In the genomic region with DNA sequence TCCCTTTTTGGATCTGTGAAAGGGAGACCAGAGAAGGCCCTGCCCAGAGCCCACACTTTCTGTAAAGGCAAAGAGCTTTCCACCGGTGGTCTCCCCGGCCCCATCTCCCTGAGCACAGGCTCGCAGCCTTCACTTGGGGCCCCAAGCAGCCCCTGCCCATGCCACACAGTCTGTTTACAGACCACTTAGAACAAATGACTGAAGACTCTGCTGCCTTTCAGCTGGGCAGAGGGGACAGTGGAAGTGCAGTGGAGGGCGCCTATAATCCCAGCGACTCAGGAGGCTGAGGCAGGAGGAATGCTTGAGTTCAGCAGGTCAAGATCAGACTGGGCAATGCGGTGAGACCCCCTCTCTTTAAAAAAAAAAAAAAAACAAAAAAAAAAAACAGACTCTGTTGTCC, we compare ENCODE assay signal across 20 cellular contexts. TPM values are rescaled to one million over a fixed set of nuclear protein-coding genes. Genes with fewer than 3 reads are reported as not detected.
DNase-seq lines count a peak whose midpoint lies in the region; ATAC-seq, FAIRE-seq and TF ChIP-seq lines count a peak whose summit lies in the region.
"Had no signal": no experiment of that assay in that cellular context is flagged by ENCODE, and none has a peak within 500 bp of the region (broad histone marks: within the 10 kb centered on the region; RNA-seq: fewer than 3 reads in every experiment).

No MANE protein-coding gene starts in this region.

- ATAC-seq in HepG2 (no peak), right lobe of liver (no peak), GM21515 (IDR thresholded peaks at IDR 0.05; ENCODE audit: unreplicated experiment) (no peak)
- ATAC-seq in stimulated activated memory B cell treated with anti-CD40 and anti-IgM and Interleukin-4, amounts not matched to agents 10 μg/mL and 1 μg/mL and 100 μg/mL, for 72 hours: no peak

- H3K18ac ChIP-seq in neuronal stem cell (ENCODE audit: low read length): peak overlapping the region; percentile 69

- H3K9ac ChIP-seq in HepG2 (ENCODE audit: insufficient read depth, low read depth, low read length) (no peak overlapping the region), neuronal stem cell (ENCODE audit: low read depth, low read length, poor library complexity) (no peak overlapping the region)
- H3K9ac ChIP-seq: BLaER1 treated with 17β-estradiol and CSF1 and Interleukin-3, amounts not matched to agents 10 nM and 100 nM; GM23248 had no signal

- no peak for TF ChIP-seq RAD21 in HepG2 (CRISPR knock-in tag; IDR thresholded peaks at IDR 0.05)

- H3K14ac ChIP-seq in neuronal stem cell (ENCODE audit: low read length): no peak overlapping the region

- in situ Hi-C loops in HepG2 (cut with HindIII; ENCODE audit: extremely low pct_ligation_motif_present, low pct_unique_long_range_greater_than_20kb): loop anchor here (25.0 kb wide), 1 partner anchor 937 kb away; no protein-coding TSS in a partner anchor

- H3K27ac ChIP-seq in HepG2 (ENCODE audit: extremely low read length, insufficient read depth, low read length) (no peak overlapping the region), right lobe of liver (no peak overlapping the region), neuronal stem cell (replicated peaks; ENCODE audit: low read length) (no peak overlapping the region)
- H3K27ac ChIP-seq: BLaER1 treated with 17β-estradiol and CSF1 and Interleukin-3, amounts not matched to agents 10 nM and 100 nM; GM23248 had no signal

- H3K9me3 Mint-ChIP-seq in stimulated activated memory B cell treated with anti-CD40 and anti-IgM and Interleukin-4, amounts not matched to agents 10 μg/mL and 1 μg/mL and 100 μg/mL, for 72 hours: no peaks in the 10 kb centered on the region
- H3K9me3 Mint-ChIP-seq: CD4-positive, CD25-positive, alpha-beta regulatory T cell; CD8-positive, alpha-beta memory T cell had no signal

- FAIRE-seq in HepG2 (lab: Jason Lieb, UNC): no peak
- FAIRE-seq: GM12878, GM19239 had no signal

- peaks cover 27% of the 10 kb centered on the region for H3K4me1 Mint-ChIP-seq in stimulated activated memory B cell treated with anti-CD40 and anti-IgM and Interleukin-4, amounts not matched to agents 10 μg/mL and 1 μg/mL and 100 μg/mL, for 72 hours
- H3K4me1 Mint-ChIP-seq: CD8-positive, alpha-beta memory T cell had no signal

- no TSS peak for BruUV-seq in HepG2 (replicated peaks; lab: Mats Ljungman, UMichigan)

- H3K79me2 ChIP-seq in HepG2 (ENCODE audit: insufficient read depth, low read length): no peaks in the 10 kb centered on the region

- H3K36me3 ChIP-seq in HepG2 (replicated peaks in 1 of 2; ENCODE audit: control insufficient read depth in 1 of 2, insufficient read depth in 2 of 2, low read length in 2 of 2): no peaks in the 10 kb centered on the region
- H3K36me3 ChIP-seq in right lobe of liver: no peaks in the 10 kb centered on the region
- no peaks in the 10 kb centered on the region for H3K36me3 ChIP-seq in neuronal stem cell (replicated peaks in 1 of 2; ENCODE audit: control insufficient read depth in 2 of 2, insufficient read depth in 2 of 2, low read length in 2 of 2)
- H3K36me3 ChIP-seq: BLaER1 treated with 17β-estradiol and CSF1 and Interleukin-3, amounts not matched to agents 10 nM and 100 nM; HAP-1 had no signal

- H2BK12ac ChIP-seq in neuronal stem cell (ENCODE audit: low read length): peak overlapping the region; percentile 48

- H4K8ac ChIP-seq in neuronal stem cell (ENCODE audit: low read depth, low read length): no peak overlapping the region

- H3K4me2 ChIP-seq in HepG2 (ENCODE audit: low read depth, low read length): no peak overlapping the region
- H3K4me2 ChIP-seq in neuronal stem cell (ENCODE audit: insufficient read depth, low read length, poor library complexity, severe bottlenecking): no peak overlapping the region
- H3K4me2 ChIP-seq: BLaER1 treated with 17β-estradiol and CSF1 and Interleukin-3, amounts not matched to agents 10 nM and 100 nM had no signal

- DNase-seq in HepG2 (ENCODE audit: low spot score) (no peak), right lobe of liver (no peak), islet precursor cell (peak; percentile 42), neuronal stem cell (ENCODE audit: low spot score) (no peak), cerebellar cortex (ENCODE audit: low spot score) (no peak)
- DNase-seq: CD4-positive, CD25-positive, alpha-beta regulatory T cell; COR-L47; DMS 273 treated with DMSO at 0.1 percent for 48 hours; DMS53; DND-41; EL; GM23248 had no signal

- no peak overlapping the region for H3K4ac ChIP-seq in neuronal stem cell (ENCODE audit: low read length)

- peak overlapping the region; percentile 59 for H2BK15ac ChIP-seq in neuronal stem cell (ENCODE audit: low read length)

- peak overlapping the region; percentile 21 for H3K27ac Mint-ChIP-seq in stimulated activated memory B cell treated with anti-CD40 and anti-IgM and Interleukin-4, amounts not matched to agents 10 μg/mL and 1 μg/mL and 100 μg/mL, for 72 hours

- no peak overlapping the region for H2BK120ac ChIP-seq in neuronal stem cell (ENCODE audit: low read depth, low read length)

- POLR2A ChIA-PET in HepG2 (lab: Yijun Ruan, JAX): interaction anchor here (0.7 to 1.0 kb wide), 2 partner anchors 10 to 126 kb away, joined by 3 to 6 read pairs; no protein-coding TSS in a partner anchor

- H3K23ac ChIP-seq in neuronal stem cell (ENCODE audit: low read depth, low read length, poor library complexity): no peak overlapping the region

- H3K4me3 ChIP-seq in HepG2 (replicated peaks in 1 of 3; ENCODE audit: insufficient read depth in 1 of 3, low read depth in 2 of 3, low read length in 3 of 3): no peak overlapping the region
- H3K4me3 ChIP-seq in right lobe of liver: no peak overlapping the region
- no peak overlapping the region for H3K4me3 ChIP-seq in neuronal stem cell (ENCODE audit: low read length in 2 of 2)
- H3K4me3 ChIP-seq: BLaER1 treated with 17β-estradiol and CSF1 and Interleukin-3, amounts not matched to agents 10 nM and 100 nM; GM12878; GM23248; HAP-1 had no signal

- no peak overlapping the region for H3K4me3 Mint-ChIP-seq in stimulated activated memory B cell treated with anti-CD40 and anti-IgM and Interleukin-4, amounts not matched to agents 10 μg/mL and 1 μg/mL and 100 μg/mL, for 72 hours
- H3K4me3 Mint-ChIP-seq: B cell; CD4-positive, CD25-positive, alpha-beta regulatory T cell; CD8-positive, alpha-beta memory T cell had no signal

- H4K91ac ChIP-seq in neuronal stem cell (ENCODE audit: low read depth, low read length, poor library complexity): no peak overlapping the region

- 45% methylated on average over 6 of the region's 6 CpGs for whole genome bisulfite sequencing in HepG2 (ENCODE audit: low lambda C conversion rate)
- 95% methylated on average over 6 of the region's 6 CpGs for WGBS in right lobe of liver (ENCODE audit: insufficient coverage, low coverage, low lambda C conversion rate, missing lambda C conversion rate)
- WGBS in neuronal stem cell (ENCODE audit: extremely low coverage in 2 of 2, insufficient read length in 2 of 2, insufficient replicate concordance in 1 of 2), 2 donors: no CpG with 5 or more reads among the region's 6 CpGs

- peaks cover 28% of the 10 kb centered on the region for H3K4me1 ChIP-seq in HepG2 (ENCODE audit: insufficient read depth, low read length)
- peaks cover 0 to 6% (median 0%) of the 10 kb centered on the region in 4 donors for H3K4me1 ChIP-seq in right lobe of liver
- H3K4me1 ChIP-seq in neuronal stem cell (ENCODE audit: control insufficient read depth in 2 of 2, insufficient read depth in 1 of 2, low read depth in 1 of 2, low read length in 2 of 2): peaks cover 22 to 28% of the 10 kb centered on the region in 2 donors

- H2AFZ ChIP-seq in HepG2 (ENCODE audit: low read length) (no peak overlapping the region), neuronal stem cell (ENCODE audit: low read length) (no peak overlapping the region)
- H2AFZ ChIP-seq: GM23248 had no signal

- intact Hi-C loops in HepG2 (cut with micrococcal nuclease; ENCODE audit: unreplicated experiment) (no loop called here), right lobe of liver (cut with DNase I) (loop anchor here in 1 of 2 donors (10.0 kb wide), 1 partner anchor 240 kb away; no protein-coding TSS in a partner anchor)

- TF ChIP-seq CTCF in HepG2 (CRISPR knock-in tag; IDR thresholded peaks at IDR 0.05) (no peak), right lobe of liver (IDR thresholded peaks at IDR 0.05) (no peak)

- CTCF ChIA-PET in HepG2 (lab: Yijun Ruan, JAX; ENCODE audit: low intra/inter-chr PET ratio, low total read pairs): no interaction called here

- peaks cover 4% of the 10 kb centered on the region; the same call in 1 of the 2 replicates for H4K20me1 ChIP-seq in HepG2 (ENCODE audit: insufficient read depth, low read length)
- H4K20me1 ChIP-seq: BLaER1 treated with 17β-estradiol and CSF1 and Interleukin-3, amounts not matched to agents 10 nM and 100 nM had no signal

- peak overlapping the region; percentile 44 for H2BK5ac ChIP-seq in neuronal stem cell (ENCODE audit: low read length)

- H3K9me3 ChIP-seq in HepG2 (ENCODE audit: low read length) (no peaks in the 10 kb centered on the region), right lobe of liver (no peaks in the 10 kb centered on the region), neuronal stem cell (replicated peaks in 1 of 2; ENCODE audit: control insufficient read depth in 2 of 2, insufficient read depth in 1 of 2, low read depth in 1 of 2, low read length in 2 of 2) (no peaks in the 10 kb centered on the region)
- H3K9me3 ChIP-seq: BLaER1 treated with 17β-estradiol and CSF1 and Interleukin-3, amounts not matched to agents 10 nM and 100 nM; HAP-1 had no signal

- no peaks in the 10 kb centered on the region for H3K36me3 Mint-ChIP-seq in stimulated activated memory B cell treated with anti-CD40 and anti-IgM and Interleukin-4, amounts not matched to agents 10 μg/mL and 1 μg/mL and 100 μg/mL, for 72 hours
- H3K36me3 Mint-ChIP-seq: CD4-positive, CD25-positive, alpha-beta regulatory T cell had no signal

- H3K79me1 ChIP-seq in neuronal stem cell (ENCODE audit: low read depth, low read length): peaks cover 2% of the 10 kb centered on the region

- no peak for TF ChIP-seq EP300 in HepG2 (IDR thresholded peaks at IDR 0.05; ENCODE audit: low read depth in 2 of 2, low read length in 2 of 2)
- TF ChIP-seq EP300 in HepG2 (CRISPR knock-in tag; IDR thresholded peaks at IDR 0.05; ENCODE audit: borderline replicate concordance): no peak

- no peaks in the 10 kb centered on the region for H3K27me3 Mint-ChIP-seq in stimulated activated memory B cell treated with anti-CD40 and anti-IgM and Interleukin-4, amounts not matched to agents 10 μg/mL and 1 μg/mL and 100 μg/mL, for 72 hours
- H3K27me3 Mint-ChIP-seq: B cell; CD4-positive, CD25-positive, alpha-beta regulatory T cell; CD8-positive, alpha-beta memory T cell had no signal

- peaks cover 1 to 5% of the 10 kb centered on the region in 2 experiments; a peak in 2 of 5 replicates for H3K27me3 ChIP-seq in HepG2 (ENCODE audit: control insufficient read depth in 1 of 2, insufficient read depth in 2 of 2, low read length in 2 of 2)
- H3K27me3 ChIP-seq in right lobe of liver: no peaks in the 10 kb centered on the region
- no peaks in the 10 kb centered on the region for H3K27me3 ChIP-seq in neuronal stem cell (ENCODE audit: control insufficient read depth in 3 of 3, insufficient read depth in 3 of 3, low read depth in 1 of 3, low read length in 3 of 3)
- H3K27me3 ChIP-seq: BLaER1 treated with 17β-estradiol and CSF1 and Interleukin-3, amounts not matched to agents 10 nM and 100 nM had no signal

- peak overlapping the region; percentile 72 for H2AK5ac ChIP-seq in neuronal stem cell (ENCODE audit: low read depth, low read length)

- TF ChIP-seq POLR2A in HepG2 (IDR thresholded peaks at IDR 0.05; ENCODE audit: insufficient read depth in 1 of 2, low read depth in 2 of 2, low read length in 2 of 2): no peak
- TF ChIP-seq POLR2A in right lobe of liver (IDR thresholded peaks at IDR 0.05): no peak

RNA-seq across cellular contexts. Expression of gene SERTAD2, which starts 28.9 kb away (rescaled TPM):
- total RNA-seq in HepG2 (2016; rRNA removed; fragmentation: Illumina TruSeq; extraction: Trizol): 6.7 and 11.8 TPM in 2 replicates
- 1.4 and 1.5 TPM in 2 replicates for total RNA-seq in HepG2 (2016; cell fraction: cytosol; rRNA removed; fragmentation: Illumina TruSeq; extraction: Trizol; ENCODE audit: low read depth)
- total RNA-seq in HepG2 (2016; cell fraction: insoluble cytoplasmic fraction; rRNA removed; fragmentation: Illumina TruSeq; extraction: Trizol): 6.7 and 10.6 TPM in 2 replicates
- 7.8 and 8.3 TPM in 2 replicates for total RNA-seq in HepG2 (2016; cell fraction: membrane; rRNA removed; fragmentation: Illumina TruSeq; extraction: Trizol)
- total RNA-seq in HepG2 (2016; cell fraction: nucleus; rRNA removed; fragmentation: Illumina TruSeq; extraction: Trizol): 14.3 and 14.5 TPM in 2 replicates
- 22.6 and 23.5 TPM in 2 replicates for polyA plus RNA-seq in HepG2 (2011; rRNA removed)
- polyA plus RNA-seq in HepG2 (2011; cell fraction: cytosol; rRNA removed): 18.0 and 25.0 TPM in 2 replicates
- 19.6 and 25.0 TPM in 2 replicates for polyA plus RNA-seq in HepG2 (2011; cell fraction: nucleus; rRNA removed)
- 42.6 and 46.2 TPM in 2 replicates for polyA plus RNA-seq in HepG2 (2012)
- polyA plus RNA-seq in HepG2 (2016; cell fraction: cytosol; fragmentation: Illumina TruSeq; extraction: Trizol; ENCODE audit: low read depth): 1.8 and 2.6 TPM in 2 replicates
- polyA plus RNA-seq in HepG2 (2016; cell fraction: insoluble cytoplasmic fraction; fragmentation: Illumina TruSeq; extraction: Trizol; ENCODE audit: low read depth): 15.8 and 17.6 TPM in 2 replicates
- polyA plus RNA-seq in HepG2 (2016; cell fraction: membrane; fragmentation: Illumina TruSeq; extraction: Trizol; ENCODE audit: low read depth): 6.6 and 6.8 TPM in 2 replicates
- polyA plus RNA-seq in HepG2 (2016; cell fraction: nucleus; fragmentation: Illumina TruSeq; extraction: Trizol; ENCODE audit: insufficient read depth, low read depth): 25.6 and 26.8 TPM in 2 replicates
- 7.6 and 39.9 TPM in 2 replicates for polyA minus RNA-seq in HepG2 (2011; rRNA and poly(A)+ RNA removed; ENCODE audit: low replicate concordance)
- 37.8 and 40.2 TPM in 2 replicates for polyA minus RNA-seq in HepG2 (2011; cell fraction: cytosol; rRNA and poly(A)+ RNA removed)
- polyA minus RNA-seq in HepG2 (2011; cell fraction: nucleus; rRNA and poly(A)+ RNA removed): 37.5 and 39.7 TPM in 2 replicates
- total RNA-seq in right lobe of liver: 10 to 100 TPM in 2 of 6 experiments, 1 to 10 TPM in 4; 3.7 to 14.4 (median 8.4) TPM
- 20.0 TPM for polyA plus RNA-seq in neuronal stem cell (2013, experiment 1 of 2)
- polyA plus RNA-seq in neuronal stem cell (2013, experiment 2 of 2): 19.5 TPM
